Comparison of ENCODE assay signal across 12 cellular contexts in the genomic region with DNA sequence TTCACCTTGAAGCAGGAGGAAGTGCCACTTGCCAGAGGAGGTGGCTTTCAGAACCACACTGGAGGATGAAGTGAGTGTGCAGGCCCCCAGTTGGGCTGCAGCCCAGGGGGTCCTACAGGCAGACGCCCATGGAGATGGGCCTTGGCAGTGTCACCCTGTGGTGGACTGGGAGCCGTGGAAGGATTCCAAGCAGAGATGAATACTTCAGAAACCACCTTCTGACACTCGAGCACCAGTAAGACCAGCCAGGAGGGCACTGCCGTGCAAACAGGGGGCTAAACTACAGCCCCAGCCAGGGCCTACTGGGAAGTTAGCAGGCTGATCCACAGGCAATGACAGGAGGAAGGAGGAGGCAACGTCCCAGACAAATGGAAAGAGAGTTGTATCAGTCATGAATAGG. TPM values are rescaled to one million over a fixed set of nuclear protein-coding genes. Genes with fewer than 3 reads are reported as not detected.
DNase-seq lines count a peak whose midpoint lies in the region; ATAC-seq, FAIRE-seq and TF ChIP-seq lines count a peak whose summit lies in the region.
"Had no signal": no experiment of that assay in that cellular context is flagged by ENCODE, and none has a peak within 500 bp of the region (broad histone marks: within the 10 kb centered on the region; RNA-seq: fewer than 3 reads in every experiment).

No MANE protein-coding gene starts in this region.

- 0 out of 2 replicates have a peak overlapping the region, but pooled peaks have one; percentile 18 for H2BK15ac ChIP-seq in H1 (ENCODE audit: low read length)

- no peak overlapping the region for H4K5ac ChIP-seq in H1 (ENCODE audit: insufficient read length, low read depth, low read length)

- TF ChIP-seq CTCF in left ventricle myocardium inferior (IDR thresholded peaks at IDR 0.05; ENCODE audit: borderline replicate concordance) (no peak), H1 (IDR thresholded peaks at IDR 0.05; ENCODE audit: control extremely low read depth in 1 of 3, insufficient read depth in 1 of 3, low read depth in 1 of 3, low read length in 3 of 3) (no peak), osteoblast (IDR thresholded peaks at IDR 0.05; ENCODE audit: extremely low read depth, low read depth, low read length) (no peak), vagina (IDR thresholded peaks at IDR 0.05) (no peak)

- no peak overlapping the region for H3K27ac Mint-ChIP-seq in activated CD4-positive, alpha-beta memory T cell treated with anti-CD3 and anti-CD28 coated beads for 36 hours
- no peak overlapping the region for H3K27ac Mint-ChIP-seq in T-helper 2 cell treated with Interferon-gamma antibody and Interleukin-4, amounts not matched to agents 5 μg/mL and 100 μg/mL, for 36 hours

- DNase-seq in left ventricle myocardium inferior: no peak
- DNase-seq in Right ventricle myocardium superior: no peak
- no peak for DNase-seq in H1 (ENCODE audit: low read depth in 1 of 2, low spot score in 2 of 2)
- no peak for DNase-seq in osteoblast (ENCODE audit: insufficient read length, low spot score, missing footprints)
- no peak for DNase-seq in vagina (ENCODE audit: extremely low spot score in 2 of 2)
- no peak for DNase-seq in activated CD4-positive, alpha-beta memory T cell treated with anti-CD3 and anti-CD28 coated beads for 36 hours
- no peak for DNase-seq in NCI-H146 treated with DMSO at 0.1 percent for 48 hours (lab: John Stamatoyannopoulos, UW; ENCODE audit: unreplicated experiment)
- no peak for DNase-seq in T-helper 2 cell treated with Interferon-gamma antibody and Interleukin-4, amounts not matched to agents 5 μg/mL and 100 μg/mL, for 36 hours (ENCODE audit: low spot score)
- DNase-seq: NCI-H1436 treated with DMSO at 0.1 percent for 48 hours had no signal

- H3K4me3 ChIP-seq in left ventricle myocardium inferior (no peak overlapping the region), H1 (ENCODE audit: extremely low read depth in 1 of 4, insufficient read depth in 2 of 4, low read depth in 3 of 4, low read length in 4 of 4) (no peak overlapping the region), osteoblast (ENCODE audit: insufficient read depth, low read length) (no peak overlapping the region), vagina (no peak overlapping the region)
- H3K4me3 ChIP-seq: K562 had no signal

- no peak overlapping the region for H3K23ac ChIP-seq in H1 (ENCODE audit: insufficient read length)

- no peak for TF ChIP-seq EP300 in H1 (IDR thresholded peaks at IDR 0.05; ENCODE audit: borderline replicate concordance in 1 of 2, low read depth in 2 of 2, low read length in 2 of 2)

- no peak overlapping the region for H2BK5ac ChIP-seq in H1 (ENCODE audit: low read depth, low read length)

- H3K79me2 ChIP-seq in H1 (ENCODE audit: control insufficient read depth in 1 of 2, insufficient read depth in 2 of 2, low read length in 2 of 2) (peaks cover 11 to 90% of the 10 kb centered on the region in 2 experiments), osteoblast (ENCODE audit: insufficient read depth, low read length) (peaks cover 99% of the 10 kb centered on the region)

- no peak overlapping the region for H3K14ac ChIP-seq in H1 (ENCODE audit: insufficient read length)

- TF ChIP-seq RAD21 in H1 (IDR thresholded peaks at IDR 0.05 in 1 of 2, conservative IDR thresholded peaks at IDR 0.05 in 1 of 2; ENCODE audit: low read depth in 2 of 2, low read length in 2 of 2): no peak

- H3K18ac ChIP-seq in H1 (ENCODE audit: extremely low read depth, low read length): no peak overlapping the region

- peaks cover 25% of the 10 kb centered on the region for H3K79me1 ChIP-seq in H1 (ENCODE audit: low read depth, low read length)

- H4K8ac ChIP-seq in H1 (ENCODE audit: extremely low read depth, insufficient read depth, low read length): no peak overlapping the region

- no peak for FAIRE-seq in H1 (lab: Jason Lieb, UNC)
- FAIRE-seq: K562, RCC 7860 had no signal

- ATAC-seq in Right ventricle myocardium superior (ENCODE audit: poor library complexity): no peak
- ATAC-seq: K562 had no signal

- H2BK20ac ChIP-seq in H1 (ENCODE audit: low read length): no peak overlapping the region

- CTCF ChIA-PET in H1 (lab: Charles Lee; ENCODE audit: partially characterized antibody): no interaction called here
- CTCF ChIA-PET in activated CD4-positive, alpha-beta memory T cell treated with anti-CD3 and anti-CD28 coated beads for 36 hours (lab: Charles Lee): no interaction called here

- WGBS in H1 (ENCODE audit: extremely low coverage in 1 of 2, insufficient coverage in 1 of 2, insufficient read length in 1 of 2, insufficient replicate concordance in 2 of 2, low coverage in 1 of 2, low lambda C conversion rate in 2 of 2, missing lambda C conversion rate in 1 of 2), 2 experiments: 84% methylated on average over 5 of the region's 5 CpGs; no CpG with 5 or more reads in 1 of the 2 experiments

- H3K4ac ChIP-seq in H1 (replicated peaks; ENCODE audit: insufficient read length, low read depth, low read length): no peak overlapping the region

- H3K4me2 ChIP-seq in H1 (ENCODE audit: insufficient read depth in 1 of 2, low read depth in 2 of 2, low read length in 2 of 2): no peak overlapping the region
- H3K4me2 ChIP-seq in osteoblast (ENCODE audit: insufficient read depth, low read length): no peak overlapping the region

- H3K4me1 ChIP-seq in left ventricle myocardium inferior (peaks cover 100% of the 10 kb centered on the region), H1 (replicated peaks in 1 of 4; ENCODE audit: control insufficient read depth in 3 of 4, insufficient read depth in 4 of 4, low read length in 3 of 4) (peaks cover 21 to 43% (median 29%) of the 10 kb centered on the region in 4 experiments), osteoblast (ENCODE audit: insufficient read depth, low read length) (peaks cover 64% of the 10 kb centered on the region), vagina (peaks cover 96% of the 10 kb centered on the region)

- H3K36me3 ChIP-seq in left ventricle myocardium inferior (no peaks in the 10 kb centered on the region), H1 (ENCODE audit: control insufficient read depth in 2 of 4, insufficient read depth in 4 of 4, low read length in 3 of 4) (no peaks in the 10 kb centered on the region), osteoblast (ENCODE audit: insufficient read depth, low read length) (peaks cover 24% of the 10 kb centered on the region), vagina (no peaks in the 10 kb centered on the region)

- H3K9me3 ChIP-seq in left ventricle myocardium inferior (replicated peaks) (no peaks in the 10 kb centered on the region), H1 (ENCODE audit: insufficient read depth in 2 of 2, low read depth in 1 of 2, low read length in 1 of 2) (no peaks in the 10 kb centered on the region), osteoblast (ENCODE audit: low read depth, low read length) (no peaks in the 10 kb centered on the region), vagina (no peaks in the 10 kb centered on the region)

- H3K4me1 Mint-ChIP-seq in activated CD4-positive, alpha-beta memory T cell treated with anti-CD3 and anti-CD28 coated beads for 36 hours (ENCODE audit: low read depth): peaks cover 31% of the 10 kb centered on the region
- H3K4me1 Mint-ChIP-seq in T-helper 2 cell treated with Interferon-gamma antibody and Interleukin-4, amounts not matched to agents 5 μg/mL and 100 μg/mL, for 36 hours (ENCODE audit: low read depth): peaks cover 34% of the 10 kb centered on the region

- no peaks in the 10 kb centered on the region for H3K27me3 Mint-ChIP-seq in activated CD4-positive, alpha-beta memory T cell treated with anti-CD3 and anti-CD28 coated beads for 36 hours
- H3K27me3 Mint-ChIP-seq in T-helper 2 cell treated with Interferon-gamma antibody and Interleukin-4, amounts not matched to agents 5 μg/mL and 100 μg/mL, for 36 hours (ENCODE audit: low read depth): no peaks in the 10 kb centered on the region
- H3K27me3 Mint-ChIP-seq: dendritic cell treated with granulocyte-macrophage colony-stimulating factor and Interleukin-4, amounts not matched to agents 40 ng/mL and 50 ng/mL, for 4 days had no signal

- H4K20me1 ChIP-seq in H1 (replicated peaks in 1 of 2; ENCODE audit: control insufficient read depth in 1 of 2, insufficient read depth in 2 of 2, low read length in 2 of 2): peaks cover 2 to 12% of the 10 kb centered on the region in 2 experiments
- peaks cover 26% of the 10 kb centered on the region for H4K20me1 ChIP-seq in osteoblast (ENCODE audit: insufficient read depth, low read length)

- H2AFZ ChIP-seq in H1 (ENCODE audit: low read length) (no peak overlapping the region), osteoblast (ENCODE audit: low read length) (no peak overlapping the region)

- intact Hi-C loops in left ventricle myocardium inferior (cut with micrococcal nuclease) (loop anchor here (10.0 kb wide), 1 partner anchor 56 kb away; a partner anchor contains a TSS), Right ventricle myocardium superior (cut with DNase I) (no loop called here), vagina (cut with DNase I) (no loop called here)
- intact Hi-C loops in activated CD4-positive, alpha-beta memory T cell treated with anti-CD3 and anti-CD28 coated beads for 36 hours (cut with micrococcal nuclease): no loop called here

- H3K27ac ChIP-seq in left ventricle myocardium inferior (replicated peaks) (peak overlapping the region; percentile 87), H1 (ENCODE audit: low read depth, low read length) (no peak overlapping the region), osteoblast (ENCODE audit: low read depth, low read length) (peak overlapping the region; percentile 43), vagina (peak overlapping the region; percentile 11)

- H2AK5ac ChIP-seq in H1 (ENCODE audit: low read depth, low read length): peak overlapping the region; percentile 33; the same call in 1 of the 2 replicates

- 0 out of 2 replicates have a peak overlapping the region, but pooled peaks have one; percentile 56 for H2BK12ac ChIP-seq in H1 (ENCODE audit: low read depth, low read length)

- H3K27me3 ChIP-seq in left ventricle myocardium inferior (ENCODE audit: low read depth): no peaks in the 10 kb centered on the region
- H3K27me3 ChIP-seq in H1 (replicated peaks in 1 of 4; ENCODE audit: control insufficient read depth in 3 of 4, extremely low read depth in 1 of 4, insufficient read depth in 3 of 4, low read length in 3 of 4): no peaks in the 10 kb centered on the region
- H3K27me3 ChIP-seq in osteoblast (ENCODE audit: insufficient read depth, low read length): no peaks in the 10 kb centered on the region
- no peaks in the 10 kb centered on the region for H3K27me3 ChIP-seq in vagina

- no peak overlapping the region for H2BK120ac ChIP-seq in H1 (replicated peaks; ENCODE audit: low read depth, low read length)

- POLR2A ChIA-PET in H1 (lab: Charles Lee; ENCODE audit: partially characterized antibody): no interaction called here
- POLR2A ChIA-PET in activated CD4-positive, alpha-beta memory T cell treated with anti-CD3 and anti-CD28 coated beads for 36 hours (lab: Charles Lee): no interaction called here

- H4K91ac ChIP-seq in H1 (replicated peaks; ENCODE audit: insufficient read length, low read length): no peak overlapping the region

- H3K9ac ChIP-seq in H1 (replicated peaks in 1 of 4; ENCODE audit: extremely low read depth in 1 of 4, low read depth in 3 of 4, low read length in 3 of 4): no peak overlapping the region

- H3K9me3 Mint-ChIP-seq in activated CD4-positive, alpha-beta memory T cell treated with anti-CD3 and anti-CD28 coated beads for 36 hours: no peaks in the 10 kb centered on the region
- H3K9me3 Mint-ChIP-seq in T-helper 2 cell treated with Interferon-gamma antibody and Interleukin-4, amounts not matched to agents 5 μg/mL and 100 μg/mL, for 36 hours: no peaks in the 10 kb centered on the region
- H3K9me3 Mint-ChIP-seq: dendritic cell treated with granulocyte-macrophage colony-stimulating factor and Interleukin-4, amounts not matched to agents 40 ng/mL and 50 ng/mL, for 4 days had no signal

- no peaks in the 10 kb centered on the region for H3K23me2 ChIP-seq in H1 (ENCODE audit: low read depth, low read length)

- H3K56ac ChIP-seq in H1 (replicated peaks; ENCODE audit: insufficient read length, low read depth, low read length): no peak overlapping the region

- H3K36me3 Mint-ChIP-seq in activated CD4-positive, alpha-beta memory T cell treated with anti-CD3 and anti-CD28 coated beads for 36 hours: no peaks in the 10 kb centered on the region
- peaks cover 13% of the 10 kb centered on the region for H3K36me3 Mint-ChIP-seq in T-helper 2 cell treated with Interferon-gamma antibody and Interleukin-4, amounts not matched to agents 5 μg/mL and 100 μg/mL, for 36 hours (ENCODE audit: low read depth)

- H3K4me3 Mint-ChIP-seq in activated CD4-positive, alpha-beta memory T cell treated with anti-CD3 and anti-CD28 coated beads for 36 hours: no peak overlapping the region
- H3K4me3 Mint-ChIP-seq in T-helper 2 cell treated with Interferon-gamma antibody and Interleukin-4, amounts not matched to agents 5 μg/mL and 100 μg/mL, for 36 hours: no peak overlapping the region
- H3K4me3 Mint-ChIP-seq: dendritic cell treated with granulocyte-macrophage colony-stimulating factor and Interleukin-4, amounts not matched to agents 40 ng/mL and 50 ng/mL, for 4 days had no signal

- TF ChIP-seq POLR2A in H1 (IDR thresholded peaks at IDR 0.05; ENCODE audit: control extremely low read depth in 1 of 2, low read depth in 2 of 2, low read length in 2 of 2): no peak
- no peak for TF ChIP-seq POLR2A in vagina (IDR thresholded peaks at IDR 0.05)

RNA-seq across cellular contexts. Expression of a gene that starts 55.4 kb away (rescaled TPM):
- total RNA-seq in left ventricle myocardium inferior: 29.3 TPM
- 23.0 TPM for total RNA-seq in Right ventricle myocardium superior
- 41.9 and 45.1 TPM in 2 replicates for total RNA-seq in H1 (2021; fragmentation: NEBNext Ultra II Directional; extraction: Animal tissue kit (Norgen Biotek cat#: 25700))
- polyA plus RNA-seq in H1 (2011; rRNA removed): 50.0 and 61.4 TPM in 2 replicates
- polyA plus RNA-seq in H1 (2011; cell fraction: cytosol; rRNA removed): 36.8 TPM
- polyA plus RNA-seq in H1 (2011; cell fraction: nucleus; rRNA removed): 47.2 TPM
- polyA plus RNA-seq in H1 (2012, experiment 1 of 2): 25.0 to 30.9 TPM (median 26.7 TPM) in 4 replicates
- polyA plus RNA-seq in H1 (2012, experiment 2 of 2): 28.4 TPM
- 33.7 TPM for polyA plus RNA-seq in H1 (2013, experiment 1 of 2)
- polyA plus RNA-seq in H1 (2013, experiment 2 of 2): 33.3 TPM
- 23.2 and 35.7 TPM in 2 replicates for polyA minus RNA-seq in H1 (2011; rRNA and poly(A)+ RNA removed)
- polyA minus RNA-seq in H1 (2011; cell fraction: cytosol; rRNA and poly(A)+ RNA removed): 23.8 TPM
- polyA minus RNA-seq in H1 (2011; cell fraction: nucleus; rRNA and poly(A)+ RNA removed): 46.4 TPM
- 58.0 and 68.8 TPM in 2 replicates for total RNA-seq in osteoblast
- 99.4 TPM for total RNA-seq in vagina
- total RNA-seq in activated CD4-positive, alpha-beta memory T cell treated with anti-CD3 and anti-CD28 coated beads for 36 hours: 10 to 100 TPM; 18.2 to 18.7 TPM
